ENCODE assay signal across 17 cellular contexts in genomic region chr2:21038403-21039073, GRCh38. TPM values are rescaled to one million over a fixed set of nuclear protein-coding genes. Genes with fewer than 3 reads are reported as not detected.
A peak's percentile ranks its signal among the peaks of the same experiment; 100 is the strongest.
DNase-seq lines count a peak whose midpoint lies in the region; ATAC-seq and TF ChIP-seq lines count a peak whose summit lies in the region.
"Had no signal": no experiment of that assay in that cellular context is flagged by ENCODE, and none has a peak within 500 bp of the region (broad histone marks: within the 10 kb centered on the region; RNA-seq: fewer than 3 reads in every experiment).

No MANE protein-coding gene starts in this region.

- ATAC-seq in Right ventricle myocardium superior (ENCODE audit: poor library complexity) (peak; percentile 70), GM21423 (IDR thresholded peaks at IDR 0.05; ENCODE audit: unreplicated experiment) (no peak)
- ATAC-seq: activated T-cell treated with anti-CD3 and anti-CD28 coated beads, Interleukin-2, amount 50 U/mL, for 4 hours had no signal

- 38% methylated on average over 4 of the region's 4 CpGs for WGBS in mammary epithelial cell (ENCODE audit: low coverage, missing lambda C conversion rate)

- no peak overlapping the region for H3K4me3 Mint-ChIP-seq in activated CD4-positive, alpha-beta T cell treated with anti-CD3 and anti-CD28 coated beads, Interleukin-2, amount 10 ng/mL, durations not matched to agents 24 days and 14 days
- H3K4me3 Mint-ChIP-seq: activated T-cell treated with anti-CD3 and anti-CD28 coated beads, Interleukin-2, amount 50 U/mL, for 4 hours; memory B cell had no signal

- no peaks in the 10 kb centered on the region for H3K9me3 Mint-ChIP-seq in activated CD4-positive, alpha-beta T cell treated with anti-CD3 and anti-CD28 coated beads, Interleukin-2, amount 10 ng/mL, durations not matched to agents 24 days and 14 days
- H3K9me3 Mint-ChIP-seq: activated T-cell treated with anti-CD3 and anti-CD28 coated beads, Interleukin-2, amount 50 U/mL, for 4 hours; memory B cell had no signal

- no peaks in the 10 kb centered on the region for H3K79me2 ChIP-seq in mammary epithelial cell (ENCODE audit: insufficient read depth, low read length)

- H3K36me3 ChIP-seq in mammary epithelial cell (ENCODE audit: insufficient read depth, low read length) = no peaks in the 10 kb centered on the region
- H3K36me3 ChIP-seq: adrenal gland had no signal

- H2AFZ ChIP-seq in mammary epithelial cell (ENCODE audit: low read depth, low read length) = no peak overlapping the region
- H2AFZ ChIP-seq: PC-9 had no signal

- no peak overlapping the region for H3K27ac ChIP-seq in mammary epithelial cell (ENCODE audit: insufficient read depth, low read depth, low read length)
- H3K27ac ChIP-seq: adrenal gland, PC-9 had no signal

- BruUV-seq in mammary epithelial cell (replicated peaks; lab: Mats Ljungman, UMichigan) = no TSS peak

- H3K36me3 Mint-ChIP-seq in activated CD4-positive, alpha-beta T cell treated with anti-CD3 and anti-CD28 coated beads, Interleukin-2, amount 10 ng/mL, durations not matched to agents 24 days and 14 days (ENCODE audit: low read depth) = no peaks in the 10 kb centered on the region
- H3K36me3 Mint-ChIP-seq: memory B cell had no signal

- H3K27me3 Mint-ChIP-seq in activated CD4-positive, alpha-beta T cell treated with anti-CD3 and anti-CD28 coated beads, Interleukin-2, amount 10 ng/mL, durations not matched to agents 24 days and 14 days = peaks cover 4% of the 10 kb centered on the region

- H3K9ac ChIP-seq in mammary epithelial cell (ENCODE audit: insufficient read depth, low read length) = no peak overlapping the region

- no peaks in the 10 kb centered on the region for H3K27me3 ChIP-seq in mammary epithelial cell (ENCODE audit: insufficient read depth, low read length)

- dilution Hi-C loops in mammary epithelial cell (cut with HindIII; ENCODE audit: low sequenced_read_pairs) = no loop called here

- in situ Hi-C loops in mammary epithelial cell (cut with MboI; ENCODE audit: low sequenced_read_pairs in 2 of 2) = loop anchor here in 1 of 2 donors (25.0 kb wide), 1 partner anchor 274 kb away; no protein-coding TSS in a partner anchor

- no peaks in the 10 kb centered on the region for H3K4me1 ChIP-seq in mammary epithelial cell (ENCODE audit: insufficient read depth, low read length)
- H3K4me1 ChIP-seq: adrenal gland had no signal

- no peak for TF ChIP-seq CTCF in mammary epithelial cell (conservative IDR thresholded peaks at IDR 0.05 in 1 of 2, IDR thresholded peaks at IDR 0.05 in 1 of 2; ENCODE audit: extremely low read depth in 1 of 2, insufficient read depth in 1 of 2, low read depth in 1 of 2, low read length in 2 of 2)

- H3K4me3 ChIP-seq in mammary epithelial cell (replicated peaks in 1 of 3; ENCODE audit: insufficient read depth in 1 of 3, low read depth in 2 of 3, low read length in 3 of 3) = no peak overlapping the region
- H3K4me3 ChIP-seq: adrenal gland, PC-9 had no signal

- no peak overlapping the region for H3K4me2 ChIP-seq in mammary epithelial cell (ENCODE audit: insufficient read depth, low read depth, low read length)
- H3K4me2 ChIP-seq: PC-9 had no signal

- CTCF ChIA-PET in mammary epithelial cell (lab: Charles Lee; ENCODE audit: low non-redundant PET) = no interaction called here

- H3K27ac Mint-ChIP-seq in activated CD4-positive, alpha-beta T cell treated with anti-CD3 and anti-CD28 coated beads, Interleukin-2, amount 10 ng/mL, durations not matched to agents 24 days and 14 days = no peak overlapping the region
- H3K27ac Mint-ChIP-seq: memory B cell had no signal

- no peaks in the 10 kb centered on the region for H4K20me1 ChIP-seq in mammary epithelial cell (ENCODE audit: insufficient read depth, low read length)

- H3K4me1 Mint-ChIP-seq in activated CD4-positive, alpha-beta T cell treated with anti-CD3 and anti-CD28 coated beads, Interleukin-2, amount 10 ng/mL, durations not matched to agents 24 days and 14 days = peaks cover 4% of the 10 kb centered on the region
- H3K4me1 Mint-ChIP-seq: memory B cell had no signal

- peak; percentile 11 for DNase-seq in GM04503 (ENCODE audit: low read depth)
- peak; percentile 3 for DNase-seq in mammary epithelial cell
- no peak for DNase-seq in Right ventricle myocardium superior
- DNase-seq in renal cortical epithelial cell (ENCODE audit: low read depth) = peak; percentile 61
- no peak for DNase-seq in activated CD4-positive, alpha-beta T cell treated with anti-CD3 and anti-CD28 coated beads, Interleukin-2, amount 10 ng/mL, durations not matched to agents 24 days and 14 days
- DNase-seq in iPS-NIHi11 (ENCODE audit: low spot score) = no peak
- DNase-seq in SW480 (ENCODE audit: low spot score) = no peak
- DNase-seq: activated CD4-positive, alpha-beta T cell treated with anti-CD3 and anti-CD28 coated beads for 1 hour; activated T-cell treated with anti-CD3 and anti-CD28 coated beads, Interleukin-2, amount 50 U/mL, for 4 hours; adrenal gland; effector CD4-positive, alpha-beta T cell; NCI-H446; T-helper 1 cell had no signal

- H3K9me3 ChIP-seq in mammary epithelial cell (replicated peaks; ENCODE audit: insufficient read depth, low read length) = no peaks in the 10 kb centered on the region
- H3K9me3 ChIP-seq: adrenal gland had no signal

- intact Hi-C loops in mammary epithelial cell (cut with micrococcal nuclease) (no loop called here), Right ventricle myocardium superior (cut with DNase I) (no loop called here)
- intact Hi-C loops in activated CD4-positive, alpha-beta T cell treated with anti-CD3 and anti-CD28 coated beads, Interleukin-2, amount 10 ng/mL, durations not matched to agents 24 days and 14 days (cut with micrococcal nuclease) = no loop called here

RNA-seq across cellular contexts. Expression of gene APOB, which starts 5.3 kb away (rescaled TPM):
- total RNA-seq in mammary epithelial cell (not detected), Right ventricle myocardium superior (8.5 TPM), renal cortical epithelial cell (0.50 TPM in 1 of 2 replicates, not detected in the other)
- not detected for polyA plus RNA-seq in mammary epithelial cell
- polyA minus RNA-seq in mammary epithelial cell = 1.8 TPM
- total RNA-seq in activated CD4-positive, alpha-beta T cell treated with anti-CD3 and anti-CD28 coated beads, Interleukin-2, amount 10 ng/mL, durations not matched to agents 24 days and 14 days = not detected in 2 replicates
- total RNA-seq: HT-29, PC-9 had no signal

Comparison
In these comparisons a context has a peak if more than half of its experiments do, and no peak if none do; other contexts are left out.
1. DNase-seq: peak in GM04503 (single experiment), mammary epithelial cell (single experiment) and renal cortical epithelial cell (single experiment); none in Right ventricle myocardium superior (single experiment), activated CD4-positive, alpha-beta T cell treated with anti-CD3 and anti-CD28 coated beads, Interleukin-2, amount 10 ng/mL, durations not matched to agents 24 days and 14 days (single experiment), iPS-NIHi11 (single experiment) and SW480 (single experiment).